21 cellular contexts compared by ENCODE assay signal in the genomic region with DNA sequence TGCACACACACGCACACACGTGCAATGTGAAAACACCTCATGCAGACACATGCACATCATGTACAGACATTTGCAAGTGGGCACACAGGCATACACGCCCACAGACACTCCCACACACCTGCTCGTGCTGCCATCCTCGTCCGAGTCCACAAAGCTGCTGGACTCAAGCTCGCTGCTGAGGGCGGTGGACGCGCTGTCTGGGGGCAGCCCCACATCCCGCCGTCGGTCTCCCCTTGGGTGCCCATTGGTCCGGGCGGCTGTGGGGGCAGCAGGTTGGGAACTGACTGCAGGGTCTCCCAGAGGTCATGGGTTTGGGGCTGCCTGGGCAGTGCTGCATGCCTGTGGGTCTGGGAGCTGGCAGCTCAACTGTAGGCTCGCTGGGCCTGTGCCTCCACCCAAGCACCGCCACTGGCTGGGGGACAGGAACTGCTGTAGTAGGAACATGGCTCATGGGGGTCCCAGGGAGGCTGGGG. TPM values are rescaled to one million over a fixed set of nuclear protein-coding genes. Genes with fewer than 3 reads are reported as not detected.
DNase-seq lines count a peak whose midpoint lies in the region; ATAC-seq, FAIRE-seq and TF ChIP-seq lines count a peak whose summit lies in the region.
"Had no signal": no experiment of that assay in that cellular context is flagged by ENCODE, and none has a peak within 500 bp of the region (broad histone marks: within the 10 kb centered on the region; RNA-seq: fewer than 3 reads in every experiment).

No MANE protein-coding gene starts in this region.

- no peak for TF ChIP-seq RAD21 in GM12878 (IDR thresholded peaks at IDR 0.05; ENCODE audit: insufficient read depth, low read depth, low read length)

- H4K20me1 ChIP-seq in GM12878 (ENCODE audit: control insufficient read depth, insufficient read depth) = no peaks in the 10 kb centered on the region

- no peaks in the 10 kb centered on the region; the same call in none of the 2 replicates for H3K79me2 ChIP-seq in GM12878 (ENCODE audit: control insufficient read depth, insufficient read depth, low read length)

- no peak overlapping the region for H4K91ac ChIP-seq in neuronal stem cell (ENCODE audit: low read depth, low read length, poor library complexity)

- H3K36me3 Mint-ChIP-seq in endothelial cell (ENCODE audit: low read depth, unreplicated experiment) (peaks cover 10% of the 10 kb centered on the region), MCF 10A (ENCODE audit: insufficient read depth, unreplicated experiment) (peaks cover 51% of the 10 kb centered on the region), CD14-positive monocyte (peaks cover 21 to 44% of the 10 kb centered on the region in 2 donors)

- H3K4me3 Mint-ChIP-seq in endothelial cell (ENCODE audit: unreplicated experiment) (peak overlapping the region; percentile 78), MCF 10A (ENCODE audit: unreplicated experiment) (no peak overlapping the region), CD14-positive monocyte (no peak overlapping the region)
- H3K4me3 Mint-ChIP-seq: CD4-positive, alpha-beta T cell had no signal

- in situ Hi-C loops in GM12878 (cut with MboI) = no loop called here

- CTCF ChIA-PET in GM12878 (lab: Yijun Ruan, JAX) (no interaction called here), MCF 10A (lab: Yijun Ruan, JAX) (interaction anchor here (1.3 kb wide), 1 partner anchor 30 kb away, joined by 6 read pairs; no protein-coding TSS in a partner anchor)

- TF ChIP-seq CTCF in GM12878 (IDR thresholded peaks at IDR 0.05 in 2 of 3, conservative IDR thresholded peaks at IDR 0.05 in 1 of 3; ENCODE audit: control insufficient read depth in 2 of 3, extremely low read depth in 1 of 3, insufficient read depth in 1 of 3, low read depth in 3 of 3, low read length in 3 of 3) = no peak
- TF ChIP-seq CTCF in endothelial cell (IDR thresholded peaks at IDR 0.05; ENCODE audit: unreplicated experiment) = no peak
- no peak for TF ChIP-seq CTCF in MCF 10A (IDR thresholded peaks at IDR 0.05; ENCODE audit: unreplicated experiment)
- TF ChIP-seq CTCF in CD14-positive monocyte (IDR thresholded peaks at IDR 0.05) = no peak

- peaks cover 8% of the 10 kb centered on the region for H3K27me3 Mint-ChIP-seq in endothelial cell (ENCODE audit: unreplicated experiment)
- no peaks in the 10 kb centered on the region for H3K27me3 Mint-ChIP-seq in MCF 10A (ENCODE audit: insufficient read depth, unreplicated experiment)
- H3K27me3 Mint-ChIP-seq in CD14-positive monocyte (ENCODE audit: low read depth in 3 of 3) = peaks cover 0 to 6% (median 0%) of the 10 kb centered on the region in 3 donors
- H3K27me3 Mint-ChIP-seq: CD4-positive, alpha-beta T cell had no signal

- H3K9me3 ChIP-seq in GM12878 (replicated peaks; ENCODE audit: control insufficient read depth, insufficient read depth, low read length) = no peaks in the 10 kb centered on the region
- H3K9me3 ChIP-seq in neuronal stem cell (replicated peaks in 1 of 2; ENCODE audit: control insufficient read depth in 2 of 2, insufficient read depth in 1 of 2, low read depth in 1 of 2, low read length in 2 of 2) = peaks cover 0 to 9% of the 10 kb centered on the region in 2 donors
- H3K9me3 ChIP-seq: BE2C, Caco-2 had no signal

- no peak overlapping the region for H3K4me3 ChIP-seq in GM12878
- no peak overlapping the region for H3K4me3 ChIP-seq in neuronal stem cell (ENCODE audit: low read length in 2 of 2)

- DNase-seq in GM12878 (ENCODE audit: low read depth, low spot score) (no peak), endothelial cell (ENCODE audit: low spot score) (no peak), neuronal stem cell (ENCODE audit: low spot score) (no peak), MCF 10A (ENCODE audit: unreplicated experiment) (no peak), CD14-positive monocyte (ENCODE audit: low spot score) (no peak)
- DNase-seq: ACHN; BE2C; C1 segment of cervical spinal cord; Caco-2; CD4-positive, alpha-beta T cell; GOT3; H9; IMR-90; KBM-7 had no signal

- H2BK15ac ChIP-seq in neuronal stem cell (ENCODE audit: low read length) = no peak overlapping the region

- BruUV-seq in GM12878 (replicated peaks; lab: Mats Ljungman, UMichigan) (no TSS peak), MCF 10A (replicated peaks; lab: Mats Ljungman, UMichigan) (no TSS peak)

- no peak for FAIRE-seq in GM12878 (lab: Jason Lieb, UNC)
- FAIRE-seq: A204.1, D721Med, G401.6, GM12892, GM18507 had no signal

- SMC1A ChIA-PET in GM12878 (lab: Charles Lee; ENCODE audit: uncharacterized antibody, unreplicated experiment) = no interaction called here

- H3K4me2 ChIP-seq in GM12878 (ENCODE audit: control insufficient read depth, insufficient read depth) (no peak overlapping the region), neuronal stem cell (ENCODE audit: insufficient read depth, low read length, poor library complexity, severe bottlenecking) (no peak overlapping the region)

- H4K8ac ChIP-seq in neuronal stem cell (ENCODE audit: low read depth, low read length) = no peak overlapping the region

- H3K4me1 Mint-ChIP-seq in endothelial cell (ENCODE audit: unreplicated experiment) (no peaks in the 10 kb centered on the region), MCF 10A (ENCODE audit: insufficient read depth, unreplicated experiment) (peaks cover under 1% of the 10 kb centered on the region), CD14-positive monocyte (peaks cover 2% of the 10 kb centered on the region)
- H3K4me1 Mint-ChIP-seq: H9 had no signal

- intact Hi-C loops in GM12878 (cut with micrococcal nuclease; ENCODE audit: unreplicated experiment) = no loop called here
- intact Hi-C loops in MCF 10A (cut with micrococcal nuclease) = no loop called here
- intact Hi-C loops in CD14-positive monocyte (cut with micrococcal nuclease) = no loop called here

- ATAC-seq in GM12878 = no peak
- no peak for ATAC-seq in HG03108 (IDR thresholded peaks at IDR 0.05; ENCODE audit: unreplicated experiment)

- H2BK12ac ChIP-seq in neuronal stem cell (ENCODE audit: low read length) = no peak overlapping the region

- RAD21 ChIA-PET in GM12878 (lab: Charles Lee; ENCODE audit: unreplicated experiment) = no interaction called here

- H3K27ac ChIP-seq in GM12878 (ENCODE audit: control insufficient read depth, insufficient read depth) = no peak overlapping the region
- no peak overlapping the region for H3K27ac ChIP-seq in neuronal stem cell (replicated peaks; ENCODE audit: low read length)
- H3K27ac ChIP-seq: HL-60 had no signal

- no peak overlapping the region for H2AFZ ChIP-seq in GM12878 (ENCODE audit: control insufficient read depth, low read depth, low read length)
- no peak overlapping the region for H2AFZ ChIP-seq in neuronal stem cell (ENCODE audit: low read length)

- no peak overlapping the region for H2BK120ac ChIP-seq in neuronal stem cell (ENCODE audit: low read depth, low read length)

- no peak overlapping the region for H3K4ac ChIP-seq in neuronal stem cell (ENCODE audit: low read length)

- no peak overlapping the region for H3K9ac ChIP-seq in GM12878 (ENCODE audit: control insufficient read depth, insufficient read depth, low read length)
- H3K9ac ChIP-seq in neuronal stem cell (ENCODE audit: low read depth, low read length, poor library complexity) = peak overlapping the region; percentile 53

- POLR2A ChIA-PET in GM12878 (lab: Charles Lee) (no interaction called here), MCF 10A (lab: Yijun Ruan, JAX) (no interaction called here)

- H3K9me3 Mint-ChIP-seq in endothelial cell (ENCODE audit: unreplicated experiment) = no peaks in the 10 kb centered on the region
- H3K9me3 Mint-ChIP-seq in MCF 10A (ENCODE audit: unreplicated experiment) = no peaks in the 10 kb centered on the region
- peaks cover 0 to 1% (median 0%) of the 10 kb centered on the region in 7 donors for H3K9me3 Mint-ChIP-seq in CD14-positive monocyte
- H3K9me3 Mint-ChIP-seq: CD4-positive, alpha-beta T cell had no signal

- peak overlapping the region; percentile 39 for H2BK5ac ChIP-seq in neuronal stem cell (ENCODE audit: low read length)

- H3K36me3 ChIP-seq in GM12878 (ENCODE audit: control insufficient read depth in 2 of 2, insufficient read depth in 2 of 2, low read length in 1 of 2) (peaks cover 0 to 5% of the 10 kb centered on the region in 2 experiments), neuronal stem cell (replicated peaks in 1 of 2; ENCODE audit: control insufficient read depth in 2 of 2, insufficient read depth in 2 of 2, low read length in 2 of 2) (peaks cover 26 to 49% of the 10 kb centered on the region in 2 donors)

- H2AK5ac ChIP-seq in neuronal stem cell (ENCODE audit: low read depth, low read length) = no peak overlapping the region

- no peak for TF ChIP-seq POLR2A in GM12878 (IDR thresholded peaks at IDR 0.05; ENCODE audit: low read depth, low read length)

- WGBS in GM12878 (ENCODE audit: insufficient coverage, insufficient replicate concordance, low lambda C conversion rate, missing lambda C conversion rate) = 82% methylated on average over 17 of the region's 17 CpGs
- WGBS in neuronal stem cell (ENCODE audit: extremely low coverage in 2 of 2, insufficient read length in 2 of 2, insufficient replicate concordance in 1 of 2), 2 donors = no CpG with 5 or more reads among the region's 17 CpGs

- peaks cover 28% of the 10 kb centered on the region for H3K79me1 ChIP-seq in neuronal stem cell (ENCODE audit: low read depth, low read length)

- H3K27ac Mint-ChIP-seq in endothelial cell (ENCODE audit: unreplicated experiment) (no peak overlapping the region), MCF 10A (ENCODE audit: low read depth, unreplicated experiment) (no peak overlapping the region), CD14-positive monocyte (no peak overlapping the region)
- H3K27ac Mint-ChIP-seq: CD4-positive, alpha-beta T cell had no signal

- H3K4me1 ChIP-seq in GM12878 (ENCODE audit: control insufficient read depth, insufficient read depth, low read length) = no peaks in the 10 kb centered on the region
- H3K4me1 ChIP-seq in neuronal stem cell (ENCODE audit: control insufficient read depth in 2 of 2, insufficient read depth in 1 of 2, low read depth in 1 of 2, low read length in 2 of 2) = peaks cover 0 to 3% of the 10 kb centered on the region in 2 donors
- H3K4me1 ChIP-seq: BE2C had no signal

- H3K27me3 ChIP-seq in GM12878 (replicated peaks in 1 of 2; ENCODE audit: control insufficient read depth in 2 of 2, insufficient read depth in 2 of 2, low read length in 1 of 2) = no peaks in the 10 kb centered on the region
- H3K27me3 ChIP-seq in neuronal stem cell (ENCODE audit: control insufficient read depth in 3 of 3, insufficient read depth in 3 of 3, low read depth in 1 of 3, low read length in 3 of 3) = no peaks in the 10 kb centered on the region
- H3K27me3 ChIP-seq: BE2C had no signal

- no peak for TF ChIP-seq EP300 in GM12878 (IDR thresholded peaks at IDR 0.05; ENCODE audit: borderline replicate concordance in 1 of 2, control insufficient read depth in 1 of 2, low read depth in 2 of 2, low read length in 2 of 2)

- no peak overlapping the region for H3K14ac ChIP-seq in neuronal stem cell (ENCODE audit: low read length)

- H3K18ac ChIP-seq in neuronal stem cell (ENCODE audit: low read length) = no peak overlapping the region

- peak overlapping the region; percentile 75 for H3K23ac ChIP-seq in neuronal stem cell (ENCODE audit: low read depth, low read length, poor library complexity)

RNA-seq across cellular contexts. Expression of gene DVL1, which starts 7.6 kb away (rescaled TPM):
- 58.9 and 70.1 TPM in 2 replicates for total RNA-seq in GM12878 (2013; cell fraction: nucleolus; rRNA removed)
- total RNA-seq in GM12878 (2014; rRNA removed) (23.5 and 31.1 TPM in 2 replicates), GM12878 (2014; rRNA removed; fragmentation: Illumina TruSeq; extraction: Trizol) (6.1 and 7.5 TPM in 2 replicates), GM12878 (2021) (29.8 and 30.8 TPM in 2 replicates), endothelial cell (ENCODE audit: unreplicated experiment) (26.7 TPM), MCF 10A (2022) (96.2 and 113 TPM in 2 replicates)
- 3.9 TPM for polyA plus RNA-seq in GM12878 (2011; ENCODE audit: low read depth)
- polyA plus RNA-seq in GM12878 (2011; rRNA removed) (3.6 and 7.3 TPM in 2 replicates), GM12878 (2014; fragmentation: Illumina TruSeq; extraction: Trizol) (0.48 and 1.6 TPM in 2 replicates), GM12878 (2014; fragmentation: Nextera tagmentation; extraction: Ambion mirVana) (under 1 TPM; 0.10 to 0.53 TPM), GM12878 (2014; rRNA removed) (29.6 and 35.6 TPM in 2 replicates), GM12878 (2016; fragmentation: Nextera tagmentation; extraction: Ambion mirVana) (1 to 10 TPM; 1.3 to 1.9 TPM), CD14-positive monocyte (under 1 TPM; 0.41 to 0.55 TPM)
- polyA plus RNA-seq in GM12878 (2011; cell fraction: cytosol; rRNA removed) = 9.5 and 17.3 TPM in 2 replicates
- polyA plus RNA-seq in GM12878 (2011; cell fraction: nucleus; rRNA removed) = 104 and 127 TPM in 2 replicates
- 16.5 and 17.7 TPM in 2 replicates for polyA plus RNA-seq in GM12878 (2012)
- polyA minus RNA-seq in GM12878 (2011; rRNA and poly(A)+ RNA removed) = 7.3 and 12.8 TPM in 2 replicates
- polyA minus RNA-seq in GM12878 (2011; cell fraction: cytosol; rRNA and poly(A)+ RNA removed) = 10.6 and 10.9 TPM in 2 replicates
- 20.3 and 28.3 TPM in 2 replicates for polyA minus RNA-seq in GM12878 (2011; cell fraction: nucleus; rRNA and poly(A)+ RNA removed)
- polyA plus RNA-seq in neuronal stem cell (2013, experiment 1 of 2) = 31.8 TPM
- polyA plus RNA-seq in neuronal stem cell (2013, experiment 2 of 2) = 31.9 TPM

RNA-seq across cellular contexts. Expression of gene TAS1R3, which starts 10.5 kb away (rescaled TPM):
- 0.73 and 1.2 TPM in 2 replicates for total RNA-seq in GM12878 (2013; cell fraction: nucleolus; rRNA removed)
- total RNA-seq in GM12878 (2014; rRNA removed) (0.05 and 0.06 TPM in 2 replicates), GM12878 (2014; rRNA removed; fragmentation: Illumina TruSeq; extraction: Trizol) (0.04 and 0.05 TPM in 2 replicates), GM12878 (2021) (0.29 and 0.51 TPM in 2 replicates), endothelial cell (ENCODE audit: unreplicated experiment) (1.2 TPM), MCF 10A (2022) (0.17 TPM in 1 of 2 replicates, not detected in the other)
- polyA plus RNA-seq in GM12878 (2011; ENCODE audit: low read depth) = 0.20 TPM
- polyA plus RNA-seq in GM12878 (2011; rRNA removed) (0.03 and 0.08 TPM in 2 replicates), GM12878 (2014; fragmentation: Illumina TruSeq; extraction: Trizol) (not detected in 2 replicates), GM12878 (2014; fragmentation: Nextera tagmentation; extraction: Ambion mirVana) (not detected), GM12878 (2014; rRNA removed) (0.19 and 0.41 TPM in 2 replicates), GM12878 (2016; fragmentation: Nextera tagmentation; extraction: Ambion mirVana) (under 1 TPM; 0.08 to 0.38 TPM), CD14-positive monocyte (not detected)
- polyA plus RNA-seq in GM12878 (2011; cell fraction: cytosol; rRNA removed) = 0.10 and 0.15 TPM in 2 replicates
- 2.7 and 2.9 TPM in 2 replicates for polyA plus RNA-seq in GM12878 (2011; cell fraction: nucleus; rRNA removed)
- polyA plus RNA-seq in GM12878 (2012) = 0.46 and 0.62 TPM in 2 replicates
- 0.21 TPM in 1 of 2 replicates, not detected in the other for polyA minus RNA-seq in GM12878 (2011; rRNA and poly(A)+ RNA removed)
- 0.27 TPM in 1 of 2 replicates, not detected in the other for polyA minus RNA-seq in GM12878 (2011; cell fraction: cytosol; rRNA and poly(A)+ RNA removed)
- 0.60 and 0.77 TPM in 2 replicates for polyA minus RNA-seq in GM12878 (2011; cell fraction: nucleus; rRNA and poly(A)+ RNA removed)
- 0.14 TPM for polyA plus RNA-seq in neuronal stem cell (2013, experiment 1 of 2)
- polyA plus RNA-seq in neuronal stem cell (2013, experiment 2 of 2) = 0.12 TPM

RNA-seq across cellular contexts. Expression of gene MXRA8, which starts 16.8 kb away (rescaled TPM):
- 0.88 and 1.5 TPM in 2 replicates for total RNA-seq in GM12878 (2013; cell fraction: nucleolus; rRNA removed)
- total RNA-seq in GM12878 (2014; rRNA removed) = not detected in 2 replicates
- total RNA-seq in GM12878 (2014; rRNA removed; fragmentation: Illumina TruSeq; extraction: Trizol) = not detected in 2 replicates
- total RNA-seq in GM12878 (2021) = 0.29 and 0.54 TPM in 2 replicates
- 0.68 TPM for polyA plus RNA-seq in GM12878 (2011; ENCODE audit: low read depth)
- polyA plus RNA-seq in GM12878 (2011; rRNA removed) = 0.11 and 0.20 TPM in 2 replicates
- polyA plus RNA-seq in GM12878 (2011; cell fraction: cytosol; rRNA removed) = 0.32 and 0.49 TPM in 2 replicates
- 1.3 and 2.1 TPM in 2 replicates for polyA plus RNA-seq in GM12878 (2011; cell fraction: nucleus; rRNA removed)
- polyA plus RNA-seq in GM12878 (2012) = 2.5 and 3.7 TPM in 2 replicates
- not detected in 2 replicates for polyA plus RNA-seq in GM12878 (2014; fragmentation: Illumina TruSeq; extraction: Trizol)
- not detected for polyA plus RNA-seq in GM12878 (2014; fragmentation: Nextera tagmentation; extraction: Ambion mirVana)
- 0.19 and 0.27 TPM in 2 replicates for polyA plus RNA-seq in GM12878 (2014; rRNA removed)
- under 1 TPM in 1 of 2 experiments, not detected in 1; 0.15 TPM for polyA plus RNA-seq in GM12878 (2016; fragmentation: Nextera tagmentation; extraction: Ambion mirVana)
- polyA minus RNA-seq in GM12878 (2011; rRNA and poly(A)+ RNA removed) = not detected in 2 replicates
- not detected in 2 replicates for polyA minus RNA-seq in GM12878 (2011; cell fraction: cytosol; rRNA and poly(A)+ RNA removed)
- 0.38 TPM in 1 of 2 replicates, not detected in the other for polyA minus RNA-seq in GM12878 (2011; cell fraction: nucleus; rRNA and poly(A)+ RNA removed)
- 0.64 TPM for total RNA-seq in endothelial cell (ENCODE audit: unreplicated experiment)
- 14.0 TPM for polyA plus RNA-seq in neuronal stem cell (2013, experiment 1 of 2)
- polyA plus RNA-seq in neuronal stem cell (2013, experiment 2 of 2) = 13.2 TPM
- total RNA-seq in MCF 10A (2022) = not detected in 2 replicates
- polyA plus RNA-seq in CD14-positive monocyte = not detected

RNA-seq across cellular contexts. Expression of gene CPTP, which starts 17.0 kb away (rescaled TPM):
- 16.5 and 18.3 TPM in 2 replicates for total RNA-seq in GM12878 (2013; cell fraction: nucleolus; rRNA removed)
- total RNA-seq in GM12878 (2014; rRNA removed) = 16.7 and 21.2 TPM in 2 replicates
- 2.8 and 4.3 TPM in 2 replicates for total RNA-seq in GM12878 (2014; rRNA removed; fragmentation: Illumina TruSeq; extraction: Trizol)
- 19.6 and 20.2 TPM in 2 replicates for total RNA-seq in GM12878 (2021)
- 2.5 TPM for polyA plus RNA-seq in GM12878 (2011; ENCODE audit: low read depth)
- 1.7 and 2.9 TPM in 2 replicates for polyA plus RNA-seq in GM12878 (2011; rRNA removed)
- 6.0 and 10.7 TPM in 2 replicates for polyA plus RNA-seq in GM12878 (2011; cell fraction: cytosol; rRNA removed)
- 9.1 and 12.3 TPM in 2 replicates for polyA plus RNA-seq in GM12878 (2011; cell fraction: nucleus; rRNA removed)
- 10.1 and 10.4 TPM in 2 replicates for polyA plus RNA-seq in GM12878 (2012)
- 1.8 TPM in 1 of 2 replicates, not detected in the other for polyA plus RNA-seq in GM12878 (2014; fragmentation: Illumina TruSeq; extraction: Trizol)
- under 1 TPM; 0.06 to 0.18 TPM for polyA plus RNA-seq in GM12878 (2014; fragmentation: Nextera tagmentation; extraction: Ambion mirVana)
- 15.7 and 19.2 TPM in 2 replicates for polyA plus RNA-seq in GM12878 (2014; rRNA removed)
- polyA plus RNA-seq in GM12878 (2016; fragmentation: Nextera tagmentation; extraction: Ambion mirVana) = 10 to 100 TPM; 17.7 to 24.3 TPM
- 1.8 and 7.2 TPM in 2 replicates for polyA minus RNA-seq in GM12878 (2011; rRNA and poly(A)+ RNA removed)
- polyA minus RNA-seq in GM12878 (2011; cell fraction: cytosol; rRNA and poly(A)+ RNA removed) = 5.3 and 9.6 TPM in 2 replicates
- 11.4 and 14.2 TPM in 2 replicates for polyA minus RNA-seq in GM12878 (2011; cell fraction: nucleus; rRNA and poly(A)+ RNA removed)
- 26.0 TPM for total RNA-seq in endothelial cell (ENCODE audit: unreplicated experiment)
- polyA plus RNA-seq in neuronal stem cell (2013, experiment 1 of 2) = 9.4 TPM
- 9.2 TPM for polyA plus RNA-seq in neuronal stem cell (2013, experiment 2 of 2)
- 19.3 and 21.0 TPM in 2 replicates for total RNA-seq in MCF 10A (2022)
- 1 to 10 TPM; 7.4 to 7.7 TPM for polyA plus RNA-seq in CD14-positive monocyte

RNA-seq across cellular contexts. Expression of gene INTS11, which starts 17.1 kb away (rescaled TPM):
- 160 and 166 TPM in 2 replicates for total RNA-seq in GM12878 (2013; cell fraction: nucleolus; rRNA removed)
- 86.6 and 98.3 TPM in 2 replicates for total RNA-seq in GM12878 (2014; rRNA removed)
- total RNA-seq in GM12878 (2014; rRNA removed; fragmentation: Illumina TruSeq; extraction: Trizol) = 36.8 and 41.1 TPM in 2 replicates
- total RNA-seq in GM12878 (2021) = 87.3 and 104 TPM in 2 replicates
- polyA plus RNA-seq in GM12878 (2011; ENCODE audit: low read depth) = 34.7 TPM
- polyA plus RNA-seq in GM12878 (2011; rRNA removed) = 43.9 and 78.4 TPM in 2 replicates
- polyA plus RNA-seq in GM12878 (2011; cell fraction: cytosol; rRNA removed) = 134 and 137 TPM in 2 replicates
- 386 and 456 TPM in 2 replicates for polyA plus RNA-seq in GM12878 (2011; cell fraction: nucleus; rRNA removed)
- polyA plus RNA-seq in GM12878 (2012) = 77.9 and 92.3 TPM in 2 replicates
- polyA plus RNA-seq in GM12878 (2014; fragmentation: Illumina TruSeq; extraction: Trizol) = 55.2 and 64.2 TPM in 2 replicates
- polyA plus RNA-seq in GM12878 (2014; fragmentation: Nextera tagmentation; extraction: Ambion mirVana) = 1 to 10 TPM; 2.5 to 9.4 TPM
- polyA plus RNA-seq in GM12878 (2014; rRNA removed) = 117 and 130 TPM in 2 replicates
- 10 to 100 TPM; 77.0 to 79.9 TPM for polyA plus RNA-seq in GM12878 (2016; fragmentation: Nextera tagmentation; extraction: Ambion mirVana)
- polyA minus RNA-seq in GM12878 (2011; rRNA and poly(A)+ RNA removed) = 67.1 and 96.1 TPM in 2 replicates
- 30.6 and 47.1 TPM in 2 replicates for polyA minus RNA-seq in GM12878 (2011; cell fraction: cytosol; rRNA and poly(A)+ RNA removed)
- 46.7 and 94.2 TPM in 2 replicates for polyA minus RNA-seq in GM12878 (2011; cell fraction: nucleus; rRNA and poly(A)+ RNA removed)
- 104 TPM for total RNA-seq in endothelial cell (ENCODE audit: unreplicated experiment)
- 73.8 TPM for polyA plus RNA-seq in neuronal stem cell (2013, experiment 1 of 2)
- polyA plus RNA-seq in neuronal stem cell (2013, experiment 2 of 2) = 72.0 TPM
- 122 and 129 TPM in 2 replicates for total RNA-seq in MCF 10A (2022)
- polyA plus RNA-seq in CD14-positive monocyte = 10 to 100 TPM; 46.2 to 49.6 TPM
